25 cellular contexts compared by ENCODE assay signal in the genomic region with DNA sequence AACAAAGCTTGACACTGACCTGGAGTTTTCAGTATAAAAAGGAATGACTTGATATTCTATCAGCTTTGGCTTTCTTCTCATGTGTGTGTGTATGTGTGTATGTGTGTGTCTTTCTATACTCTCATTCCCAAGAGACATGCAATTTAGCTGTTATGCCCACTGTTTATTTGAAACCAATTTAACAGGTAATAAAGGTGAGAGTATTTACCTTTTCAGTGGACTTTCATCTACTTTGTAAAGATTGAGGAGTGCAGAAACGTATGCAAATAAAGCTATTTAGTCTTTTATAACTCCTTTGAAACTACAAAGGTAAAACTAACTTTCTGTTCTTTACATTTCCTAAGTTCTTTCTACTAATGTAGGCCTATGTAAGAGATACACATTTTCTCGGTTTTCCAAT.
"Had no signal": no experiment of that assay in that cellular context is flagged by ENCODE, and none has a peak within 500 bp of the region (broad histone marks: within the 10 kb centered on the region; RNA-seq: fewer than 3 reads in every experiment).

No MANE protein-coding gene starts in this region.

- DNase-seq: activated CD4-positive, alpha-beta T cell treated with anti-CD3 and anti-CD28 coated beads for 4 hours; activated CD4-positive, alpha-beta T cell treated with anti-CD3 and anti-CD28 coated beads, Interleukin-2, amount 50 U/mL, for 4 hours; activated effector memory CD4-positive, alpha-beta T cell treated with anti-CD3 and anti-CD28 coated beads, Interleukin-2, amount 50 U/mL, for 16 hours; activated naive CD4-positive, alpha-beta T cell treated with anti-CD3 and anti-CD28 coated beads for 36 hours; activated naive CD8-positive, alpha-beta T cell treated with anti-CD3 and anti-CD28 coated beads for 36 hours; adrenal gland; aorta; body of pancreas; colonic mucosa; effector CD8-positive, alpha-beta T cell; esophagus squamous epithelium; foreskin melanocyte; heart right ventricle; kidney glomerular epithelial cell; left ventricle myocardium inferior; mesendoderm; right lobe of liver; stimulated activated CD4-positive, alpha-beta T cell treated with anti-CD3 and anti-CD28 coated beads, Interleukin-2, amount 100 ng/mL, for 48 hours; stimulated activated naive CD4-positive, alpha-beta T cell treated with Interleukin-2 at 50 U/mL for 16 hours; uterus had no signal

- H3K27me3 ChIP-seq: adrenal gland, body of pancreas, colonic mucosa, esophagus squamous epithelium, heart right ventricle, right lobe of liver, uterus had no signal

- H3K4me1 ChIP-seq: adrenal gland, body of pancreas, colonic mucosa, esophagus squamous epithelium, heart right ventricle, left ventricle myocardium inferior, right lobe of liver, uterus had no signal

- FAIRE-seq: endometrium had no signal

- H3K4me3 ChIP-seq: adrenal gland, body of pancreas, colonic mucosa, esophagus squamous epithelium, heart right ventricle, left ventricle myocardium inferior, lung, right lobe of liver, thoracic aorta, uterus had no signal

- ATAC-seq: body of pancreas; heart right ventricle; natural killer cell treated with Interleukin-12 subunit alpha and Interleukin-12 subunit beta and Interleukin-15 and Interleukin-18, amount 100 ng/mL, for 72 hours; right lobe of liver had no signal

- H3K27ac ChIP-seq: adrenal gland, body of pancreas, colonic mucosa, epithelial cell of prostate, esophagus squamous epithelium, heart right ventricle, left ventricle myocardium inferior, right lobe of liver, thoracic aorta, uterus had no signal

- H3K36me3 ChIP-seq: adrenal gland, colonic mucosa, esophagus squamous epithelium, heart right ventricle, left ventricle myocardium inferior, right lobe of liver, thoracic aorta, uterus had no signal

- H3K9me3 ChIP-seq: adrenal gland, body of pancreas, colonic mucosa, esophagus squamous epithelium, heart right ventricle, left ventricle myocardium inferior, right lobe of liver, thoracic aorta, uterus had no signal
